Comparison of ENCODE assay signal across 8 cellular contexts in genomic region chr9:128881627-128881883, GRCh38. TPM values are rescaled to one million over a fixed set of nuclear protein-coding genes. Genes with fewer than 3 reads are reported as not detected.
DNase-seq lines count a peak whose midpoint lies in the region; FAIRE-seq and TF ChIP-seq lines count a peak whose summit lies in the region.

No MANE protein-coding gene starts in this region.

- WGBS in H1 (ENCODE audit: extremely low coverage in 1 of 2, insufficient coverage in 1 of 2, insufficient read length in 1 of 2, insufficient replicate concordance in 2 of 2, low coverage in 1 of 2, low lambda C conversion rate in 2 of 2, missing lambda C conversion rate in 1 of 2), 2 experiments: 0% methylated on average over 20 of the region's 20 CpGs; no CpG with 5 or more reads in 1 of the 2 experiments

- H3K9ac ChIP-seq in H1 (replicated peaks in 1 of 4; ENCODE audit: extremely low read depth in 1 of 4, low read depth in 3 of 4, low read length in 3 of 4): peak overlapping the region in 3 of 4 experiments; percentile 60 to 87 (median 76); a peak in 5 of 7 replicates

- no peak for TF ChIP-seq EP300 in H1 (IDR thresholded peaks at IDR 0.05; ENCODE audit: borderline replicate concordance in 1 of 2, low read depth in 2 of 2, low read length in 2 of 2)

- H2AK5ac ChIP-seq in H1 (ENCODE audit: low read depth, low read length): no peak overlapping the region

- peak overlapping the region; percentile 72 for H4K5ac ChIP-seq in H1 (ENCODE audit: insufficient read length, low read depth, low read length)

- H3K4me1 ChIP-seq in H1 (replicated peaks in 1 of 4; ENCODE audit: control insufficient read depth in 3 of 4, insufficient read depth in 4 of 4, low read length in 3 of 4): peaks cover 3 to 19% (median 7%) of the 10 kb centered on the region in 4 experiments; a peak in 6 of 7 replicates

- H3K36me3 ChIP-seq in MG63 (peaks cover 8% of the 10 kb centered on the region), H1 (ENCODE audit: control insufficient read depth in 2 of 4, insufficient read depth in 4 of 4, low read length in 3 of 4) (peaks cover 2 to 7% (median 5%) of the 10 kb centered on the region in 4 experiments)

- H3K79me2 ChIP-seq in H1 (ENCODE audit: control insufficient read depth in 1 of 2, insufficient read depth in 2 of 2, low read length in 2 of 2): peaks cover 25 to 83% of the 10 kb centered on the region in 2 experiments

- H3K4me3 ChIP-seq in MG63 (peak overlapping the region; percentile 86), H1 (ENCODE audit: extremely low read depth in 1 of 4, insufficient read depth in 2 of 4, low read depth in 3 of 4, low read length in 4 of 4) (peak overlapping the region; percentile 82 to 99 (median 96))

- peaks cover 32% of the 10 kb centered on the region for H3K79me1 ChIP-seq in H1 (ENCODE audit: low read depth, low read length)

- H3K4me2 ChIP-seq in H1 (ENCODE audit: insufficient read depth in 1 of 2, low read depth in 2 of 2, low read length in 2 of 2): peak overlapping the region; percentile 84 to 95

- H3K14ac ChIP-seq in H1 (ENCODE audit: insufficient read length): no peak overlapping the region

- peak overlapping the region; percentile 60 for H2BK120ac ChIP-seq in H1 (replicated peaks; ENCODE audit: low read depth, low read length)

- peak overlapping the region; percentile 70; the same call in 1 of the 2 replicates for H2BK12ac ChIP-seq in H1 (ENCODE audit: low read depth, low read length)

- no peak for DNase-seq in MG63
- no peak for DNase-seq in H1 (ENCODE audit: low read depth in 1 of 2, low spot score in 2 of 2)
- no peak for DNase-seq in germinal center (ENCODE audit: low spot score)
- no peak for DNase-seq in ACHN
- no peak for DNase-seq in CD1c-positive myeloid dendritic cell (ENCODE audit: extremely low spot score)
- DNase-seq in dermis blood vessel endothelial cell: no peak

- peak overlapping the region; percentile 30; the same call in 1 of the 2 replicates for H4K8ac ChIP-seq in H1 (ENCODE audit: extremely low read depth, insufficient read depth, low read length)

- peaks cover 6% of the 10 kb centered on the region for H3K36me3 Mint-ChIP-seq in nephron (ENCODE audit: low read depth)

- no peak for TF ChIP-seq RAD21 in H1 (IDR thresholded peaks at IDR 0.05 in 1 of 2, conservative IDR thresholded peaks at IDR 0.05 in 1 of 2; ENCODE audit: low read depth in 2 of 2, low read length in 2 of 2)

- peaks cover 2 to 13% of the 10 kb centered on the region in 2 experiments for H4K20me1 ChIP-seq in H1 (replicated peaks in 1 of 2; ENCODE audit: control insufficient read depth in 1 of 2, insufficient read depth in 2 of 2, low read length in 2 of 2)

- H4K91ac ChIP-seq in H1 (replicated peaks; ENCODE audit: insufficient read length, low read length): peak overlapping the region; percentile 71

- H3K18ac ChIP-seq in H1 (ENCODE audit: extremely low read depth, low read length): peak overlapping the region; percentile 78; the same call in 1 of the 2 replicates

- H2BK20ac ChIP-seq in H1 (ENCODE audit: low read length): no peak overlapping the region

- CTCF ChIA-PET in H1 (lab: Charles Lee; ENCODE audit: partially characterized antibody): interaction anchor here (0.8 to 12.6 kb wide), 9 partner anchors 10 to 154 kb away, joined by 3 to 133 read pairs (median 4); partner anchors contain the start of gene ENDOG

- H3K23me2 ChIP-seq in H1 (ENCODE audit: low read depth, low read length): peaks cover 6% of the 10 kb centered on the region

- TF ChIP-seq CTCF in C4-2B (conservative IDR thresholded peaks at IDR 0.05) (no peak), H1 (IDR thresholded peaks at IDR 0.05; ENCODE audit: control extremely low read depth in 1 of 3, insufficient read depth in 1 of 3, low read depth in 1 of 3, low read length in 3 of 3) (no peak), nephron (IDR thresholded peaks at IDR 0.05; ENCODE audit: unreplicated experiment in 3 of 3) (no peak)

- peak overlapping the region; percentile 96 to 99 (median 98) for H3K4me3 Mint-ChIP-seq in nephron

- POLR2A ChIA-PET in H1 (lab: Charles Lee; ENCODE audit: partially characterized antibody): interaction anchor here (1.0 to 3.5 kb wide), 9 partner anchors 10 to 63 kb away, joined by 3 to 18 read pairs (median 4); partner anchors contain the start of genes ENDOG, PHYHD1 and SPOUT1

- FAIRE-seq in H1 (lab: Jason Lieb, UNC): no peak

- H3K27ac Mint-ChIP-seq in nephron: peak overlapping the region; percentile 93 to 96 (median 94)

- peaks cover 9% of the 10 kb centered on the region for H3K27me3 Mint-ChIP-seq in nephron (ENCODE audit: low read depth)

- H3K27ac ChIP-seq in C4-2B: peak overlapping the region; percentile 90
- peak overlapping the region; percentile 84; the same call in 1 of the 2 replicates for H3K27ac ChIP-seq in H1 (ENCODE audit: low read depth, low read length)

- in situ Hi-C loops in ACHN (cut with HindIII; ENCODE audit: low pct_ligation_motif_present, low pct_unique_long_range_greater_than_20kb, low sequenced_read_pairs): no loop called here

- no peaks in the 10 kb centered on the region for H3K9me3 ChIP-seq in MG63
- no peaks in the 10 kb centered on the region for H3K9me3 ChIP-seq in H1 (ENCODE audit: insufficient read depth in 2 of 2, low read depth in 1 of 2, low read length in 1 of 2)

- H3K4me1 Mint-ChIP-seq in nephron: peaks cover 36% of the 10 kb centered on the region

- H2BK15ac ChIP-seq in H1 (ENCODE audit: low read length): no peak overlapping the region

- H3K56ac ChIP-seq in H1 (replicated peaks; ENCODE audit: insufficient read length, low read depth, low read length): peak overlapping the region; percentile 81

- H3K4ac ChIP-seq in H1 (replicated peaks; ENCODE audit: insufficient read length, low read depth, low read length): no peak overlapping the region

- H2BK5ac ChIP-seq in H1 (ENCODE audit: low read depth, low read length): no peak overlapping the region; the same call in 1 of the 2 replicates

- no peak overlapping the region for H3K23ac ChIP-seq in H1 (ENCODE audit: insufficient read length)

- no peaks in the 10 kb centered on the region for H3K9me3 Mint-ChIP-seq in nephron

- no peak for TF ChIP-seq POLR2A in H1 (IDR thresholded peaks at IDR 0.05; ENCODE audit: control extremely low read depth in 1 of 2, low read depth in 2 of 2, low read length in 2 of 2)

- H2AFZ ChIP-seq in H1 (ENCODE audit: low read length): peak overlapping the region; percentile 11

- H3K27me3 ChIP-seq in MG63: no peaks in the 10 kb centered on the region
- no peaks in the 10 kb centered on the region for H3K27me3 ChIP-seq in H1 (replicated peaks in 1 of 4; ENCODE audit: control insufficient read depth in 3 of 4, extremely low read depth in 1 of 4, insufficient read depth in 3 of 4, low read length in 3 of 4)

RNA-seq across cellular contexts. Expression of gene KYAT1, which starts 0.2 kb away (rescaled TPM):
- total RNA-seq in MG63 (2014; rRNA removed; shearing (Covaris generic); ENCODE audit: low replicate concordance): 9.6 and 17.8 TPM in 2 replicates
- total RNA-seq in H1 (2021; fragmentation: NEBNext Ultra II Directional; extraction: Animal tissue kit (Norgen Biotek cat#: 25700)): 28.5 and 30.4 TPM in 2 replicates
- polyA plus RNA-seq in H1 (2011; rRNA removed): 42.2 and 56.6 TPM in 2 replicates
- polyA plus RNA-seq in H1 (2011; cell fraction: cytosol; rRNA removed): 49.2 TPM
- 133 TPM for polyA plus RNA-seq in H1 (2011; cell fraction: nucleus; rRNA removed)
- polyA plus RNA-seq in H1 (2012, experiment 1 of 2): 24.5 to 34.8 TPM (median 33.7 TPM) in 4 replicates
- 46.6 TPM for polyA plus RNA-seq in H1 (2012, experiment 2 of 2)
- 20.9 TPM for polyA plus RNA-seq in H1 (2013, experiment 1 of 2)
- 20.5 TPM for polyA plus RNA-seq in H1 (2013, experiment 2 of 2)
- 21.4 and 28.1 TPM in 2 replicates for polyA minus RNA-seq in H1 (2011; rRNA and poly(A)+ RNA removed)
- 15.2 TPM for polyA minus RNA-seq in H1 (2011; cell fraction: cytosol; rRNA and poly(A)+ RNA removed)
- 14.7 TPM for polyA minus RNA-seq in H1 (2011; cell fraction: nucleus; rRNA and poly(A)+ RNA removed)
- 5.3 and 9.7 TPM in 2 replicates for total RNA-seq in dermis blood vessel endothelial cell

RNA-seq across cellular contexts. Expression of gene LRRC8A, which starts 0.4 kb away (rescaled TPM):
- total RNA-seq in MG63 (2014; rRNA removed; shearing (Covaris generic); ENCODE audit: low replicate concordance): 13.8 and 19.1 TPM in 2 replicates
- total RNA-seq in H1 (2021; fragmentation: NEBNext Ultra II Directional; extraction: Animal tissue kit (Norgen Biotek cat#: 25700)): 103 and 106 TPM in 2 replicates
- polyA plus RNA-seq in H1 (2011; rRNA removed): 111 and 114 TPM in 2 replicates
- 84.5 TPM for polyA plus RNA-seq in H1 (2011; cell fraction: cytosol; rRNA removed)
- 94.4 TPM for polyA plus RNA-seq in H1 (2011; cell fraction: nucleus; rRNA removed)
- polyA plus RNA-seq in H1 (2012, experiment 1 of 2): 49.6 to 86.2 TPM (median 81.7 TPM) in 4 replicates
- 72.4 TPM for polyA plus RNA-seq in H1 (2012, experiment 2 of 2)
- 116 TPM for polyA plus RNA-seq in H1 (2013, experiment 1 of 2)
- polyA plus RNA-seq in H1 (2013, experiment 2 of 2): 125 TPM
- 141 and 144 TPM in 2 replicates for polyA minus RNA-seq in H1 (2011; rRNA and poly(A)+ RNA removed)
- polyA minus RNA-seq in H1 (2011; cell fraction: cytosol; rRNA and poly(A)+ RNA removed): 62.6 TPM
- 53.8 TPM for polyA minus RNA-seq in H1 (2011; cell fraction: nucleus; rRNA and poly(A)+ RNA removed)
- total RNA-seq in dermis blood vessel endothelial cell: 102 and 154 TPM in 2 replicates

RNA-seq across cellular contexts. Expression of gene PHYHD1, which starts 39.2 kb away (rescaled TPM):
- not detected in 2 replicates for total RNA-seq in MG63 (2014; rRNA removed; shearing (Covaris generic); ENCODE audit: low replicate concordance)
- 14.1 and 18.1 TPM in 2 replicates for total RNA-seq in H1 (2021; fragmentation: NEBNext Ultra II Directional; extraction: Animal tissue kit (Norgen Biotek cat#: 25700))
- polyA plus RNA-seq in H1 (2011; rRNA removed): 25.6 and 33.2 TPM in 2 replicates
- 27.0 TPM for polyA plus RNA-seq in H1 (2011; cell fraction: cytosol; rRNA removed)
- 47.0 TPM for polyA plus RNA-seq in H1 (2011; cell fraction: nucleus; rRNA removed)
- 15.4 to 23.4 TPM (median 22.4 TPM) in 4 replicates for polyA plus RNA-seq in H1 (2012, experiment 1 of 2)
- polyA plus RNA-seq in H1 (2012, experiment 2 of 2): 20.9 TPM
- polyA plus RNA-seq in H1 (2013, experiment 1 of 2): 15.8 TPM
- polyA plus RNA-seq in H1 (2013, experiment 2 of 2): 15.1 TPM
- 12.7 and 23.7 TPM in 2 replicates for polyA minus RNA-seq in H1 (2011; rRNA and poly(A)+ RNA removed)
- 16.1 TPM for polyA minus RNA-seq in H1 (2011; cell fraction: cytosol; rRNA and poly(A)+ RNA removed)
- 15.4 TPM for polyA minus RNA-seq in H1 (2011; cell fraction: nucleus; rRNA and poly(A)+ RNA removed)
- total RNA-seq in dermis blood vessel endothelial cell: 0.85 TPM in 1 of 2 replicates, not detected in the other

RNA-seq across cellular contexts. Expression of gene SPOUT1, which starts 52.0 kb away (rescaled TPM):
- total RNA-seq in MG63 (2014; rRNA removed; shearing (Covaris generic); ENCODE audit: low replicate concordance): 9.8 and 36.3 TPM in 2 replicates
- total RNA-seq in H1 (2021; fragmentation: NEBNext Ultra II Directional; extraction: Animal tissue kit (Norgen Biotek cat#: 25700)): 73.4 and 77.8 TPM in 2 replicates
- polyA plus RNA-seq in H1 (2011; rRNA removed): 69.2 and 100 TPM in 2 replicates
- polyA plus RNA-seq in H1 (2011; cell fraction: cytosol; rRNA removed): 55.2 TPM
- polyA plus RNA-seq in H1 (2011; cell fraction: nucleus; rRNA removed): 108 TPM
- polyA plus RNA-seq in H1 (2012, experiment 1 of 2): 46.8 to 62.2 TPM (median 51.5 TPM) in 4 replicates
- polyA plus RNA-seq in H1 (2012, experiment 2 of 2): 32.7 TPM
- 21.3 TPM for polyA plus RNA-seq in H1 (2013, experiment 1 of 2)
- 20.5 TPM for polyA plus RNA-seq in H1 (2013, experiment 2 of 2)
- polyA minus RNA-seq in H1 (2011; rRNA and poly(A)+ RNA removed): 42.9 and 47.9 TPM in 2 replicates
- polyA minus RNA-seq in H1 (2011; cell fraction: cytosol; rRNA and poly(A)+ RNA removed): 30.8 TPM
- 58.3 TPM for polyA minus RNA-seq in H1 (2011; cell fraction: nucleus; rRNA and poly(A)+ RNA removed)
- 31.1 and 55.7 TPM in 2 replicates for total RNA-seq in dermis blood vessel endothelial cell
